8 cellular contexts compared by ENCODE assay signal in the genomic region with DNA sequence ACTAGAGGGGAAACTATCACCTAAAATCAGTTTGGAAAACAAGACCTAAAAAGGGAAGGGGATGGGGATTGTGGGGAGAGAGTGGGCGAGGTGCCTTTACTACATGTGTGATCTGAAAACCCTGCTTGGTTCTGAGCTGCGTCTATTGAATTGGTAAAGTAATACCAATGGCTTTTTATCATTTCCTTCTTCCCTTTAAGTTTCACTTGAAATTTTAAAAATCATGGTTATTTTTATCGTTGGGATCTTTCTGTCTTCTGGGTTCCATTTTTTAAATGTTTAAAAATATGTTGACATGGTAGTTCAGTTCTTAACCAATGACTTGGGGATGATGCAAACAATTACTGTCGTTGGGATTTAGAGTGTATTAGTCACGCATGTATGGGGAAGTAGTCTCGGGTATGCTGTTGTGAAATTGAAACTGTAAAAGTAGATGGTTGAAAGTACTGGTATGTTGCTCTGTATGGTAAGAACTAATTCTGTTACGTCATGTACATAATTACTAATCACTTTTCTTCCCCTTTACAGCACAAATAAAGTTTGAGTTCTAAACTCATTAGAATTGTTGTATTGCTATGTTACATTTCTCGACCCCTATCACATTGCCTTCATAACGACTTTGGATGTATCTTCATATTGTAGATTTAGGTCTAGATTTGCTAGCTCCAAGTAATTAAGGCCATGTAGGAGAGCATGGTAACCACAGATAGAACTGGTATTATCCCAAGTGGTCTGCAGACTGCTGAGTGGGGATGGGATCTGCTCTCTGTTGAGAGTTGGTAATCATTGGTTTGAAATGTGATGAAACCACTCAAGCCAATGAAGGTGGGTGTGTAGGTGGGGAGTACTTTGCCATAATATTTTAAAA. TPM values are rescaled to one million over a fixed set of nuclear protein-coding genes. Genes with fewer than 3 reads are reported as not detected.
DNase-seq lines count a peak whose midpoint lies in the region; ATAC-seq and TF ChIP-seq lines count a peak whose summit lies in the region.

No MANE protein-coding gene starts in this region.

- ATAC-seq in HG02884 (IDR thresholded peaks at IDR 0.05; ENCODE audit: unreplicated experiment) = no peak
- ATAC-seq in GM18867 (IDR thresholded peaks at IDR 0.05; ENCODE audit: unreplicated experiment) = no peak

- H3K27me3 Mint-ChIP-seq in mesothelial cell of epicardium (ENCODE audit: low read depth) = no peaks in the 10 kb centered on the region

- DNase-seq in CD1c-positive myeloid dendritic cell (ENCODE audit: extremely low spot score) = peak; percentile 93
- DNase-seq in H7 = no peak
- DNase-seq in SK-MEL-5 (ENCODE audit: low read depth, low spot score) = peak; percentile 72
- peak; percentile 82 for DNase-seq in dedifferentiated amniotic fluid mesenchymal stem cell (ENCODE audit: extremely low spot score)
- no peak for DNase-seq in mesothelial cell of epicardium (ENCODE audit: low spot score in 2 of 2, unreplicated experiment in 2 of 2)
- DNase-seq in effector CD4-positive, alpha-beta T cell = no peak

- no peaks in the 10 kb centered on the region for H3K27me3 ChIP-seq in H7 (ENCODE audit: control insufficient read depth, insufficient read depth, low read length)

- no peak for TF ChIP-seq CTCF in mesothelial cell of epicardium (IDR thresholded peaks at IDR 0.05; ENCODE audit: unreplicated experiment)

- peak overlapping the region; percentile 77 for H3K4me3 ChIP-seq in H7 (ENCODE audit: insufficient read depth, low read depth, low read length)

- no peaks in the 10 kb centered on the region for H3K36me3 Mint-ChIP-seq in mesothelial cell of epicardium

- H3K9me3 Mint-ChIP-seq in mesothelial cell of epicardium = no peaks in the 10 kb centered on the region

- in situ Hi-C loops in SK-MEL-5 (cut with HindIII; ENCODE audit: low pct_unique_long_range_greater_than_20kb, low sequenced_read_pairs) = no loop called here

- peaks cover 2% of the 10 kb centered on the region; the same call in 1 of the 2 replicates for H3K36me3 ChIP-seq in H7 (replicated peaks; ENCODE audit: control insufficient read depth, insufficient read depth, low read length)

- H3K4me3 Mint-ChIP-seq in mesothelial cell of epicardium = peak overlapping the region; percentile 88

- H3K4me1 Mint-ChIP-seq in mesothelial cell of epicardium = peaks cover 82% of the 10 kb centered on the region

- H3K27ac Mint-ChIP-seq in mesothelial cell of epicardium = peak overlapping the region; percentile 100

RNA-seq across cellular contexts. Expression of gene NEAT1, which starts 3.6 kb away (rescaled TPM):
- total RNA-seq in H7 (2014; rRNA removed; shearing (Covaris generic)) = 6.4 and 10.6 TPM in 2 replicates
- 13.3 and 17.2 TPM in 2 replicates for total RNA-seq in SK-MEL-5 (2014; rRNA removed; shearing (Covaris generic))
- 92.3 and 140 TPM in 2 replicates for polyA plus RNA-seq in SK-MEL-5 (2015; cell fraction: cytosol; rRNA removed)
- polyA plus RNA-seq in SK-MEL-5 (2015; cell fraction: nucleus; rRNA removed) = 4,541 and 4,715 TPM in 2 replicates
- 236 to 269 TPM (median 246 TPM) in 3 replicates for total RNA-seq in mesothelial cell of epicardium

RNA-seq across cellular contexts. Expression of gene FRMD8, which starts 39.8 kb away (rescaled TPM):
- total RNA-seq in H7 (2014; rRNA removed; shearing (Covaris generic)) = 24.5 and 37.1 TPM in 2 replicates
- 36.4 and 37.5 TPM in 2 replicates for total RNA-seq in SK-MEL-5 (2014; rRNA removed; shearing (Covaris generic))
- 71.8 and 107 TPM in 2 replicates for polyA plus RNA-seq in SK-MEL-5 (2015; cell fraction: cytosol; rRNA removed)
- 89.4 and 95.0 TPM in 2 replicates for polyA plus RNA-seq in SK-MEL-5 (2015; cell fraction: nucleus; rRNA removed)
- total RNA-seq in mesothelial cell of epicardium = 23.5 to 26.4 TPM (median 25.0 TPM) in 3 replicates

RNA-seq across cellular contexts. Expression of gene SLC25A45, which starts 43.8 kb away (rescaled TPM):
- 0.73 and 0.81 TPM in 2 replicates for total RNA-seq in H7 (2014; rRNA removed; shearing (Covaris generic))
- total RNA-seq in SK-MEL-5 (2014; rRNA removed; shearing (Covaris generic)) = 3.4 and 4.6 TPM in 2 replicates
- 4.9 and 9.4 TPM in 2 replicates for polyA plus RNA-seq in SK-MEL-5 (2015; cell fraction: cytosol; rRNA removed)
- polyA plus RNA-seq in SK-MEL-5 (2015; cell fraction: nucleus; rRNA removed) = 24.3 and 28.9 TPM in 2 replicates
- total RNA-seq in mesothelial cell of epicardium = 3.9 to 4.7 TPM (median 4.7 TPM) in 3 replicates

Comparison
In these comparisons a context has a peak if more than half of its experiments do, and no peak if none do; other contexts are left out.
1. DNase-seq: peak in CD1c-positive myeloid dendritic cell (single experiment), SK-MEL-5 (single experiment) and dedifferentiated amniotic fluid mesenchymal stem cell (single experiment); none in H7 (single experiment), mesothelial cell of epicardium (0 of 2) and effector CD4-positive, alpha-beta T cell (single experiment).
2. RNA of gene NEAT1, which starts 3.6 kb away (total RNA-seq): 236 to 269 TPM in mesothelial cell of epicardium; 13.3 to 17.2 TPM in SK-MEL-5 and 6.4 to 10.6 TPM in H7; every median in the first group is over 10 times any median in the second.